19 cellular contexts compared by ENCODE assay signal in genomic region chr17:38538906-38539305, GRCh38.
DNase-seq lines count a peak whose midpoint lies in the region; ATAC-seq lines count a peak whose summit lies in the region.
"Had no signal": no experiment of that assay in that cellular context is flagged by ENCODE, and none has a peak within 500 bp of the region (broad histone marks: within the 10 kb centered on the region; RNA-seq: fewer than 3 reads in every experiment).

No MANE protein-coding gene starts in this region.

- no peak overlapping the region for H3K27ac Mint-ChIP-seq in effector memory CD8-positive, alpha-beta T cell
- H3K27ac Mint-ChIP-seq: activated CD4-positive, alpha-beta T cell treated with anti-CD3 and anti-CD28 coated beads, Interleukin-2, amount 10 ng/mL, durations not matched to agents 24 days and 14 days; CD8-positive, alpha-beta memory T cell; nephron; stimulated activated effector memory CD8-positive, alpha-beta T cell treated with anti-CD3 and anti-CD28 coated beads, Interleukin-12 subunit alpha, Interleukin-12 subunit beta, amount 100 ng/mL, for 72 hours had no signal

- H3K4me3 Mint-ChIP-seq in effector memory CD8-positive, alpha-beta T cell, result no peak overlapping the region
- H3K4me3 Mint-ChIP-seq: activated CD4-positive, alpha-beta T cell treated with anti-CD3 and anti-CD28 coated beads, Interleukin-2, amount 10 ng/mL, durations not matched to agents 24 days and 14 days; CD8-positive, alpha-beta memory T cell; nephron; stimulated activated effector memory CD8-positive, alpha-beta T cell treated with anti-CD3 and anti-CD28 coated beads, Interleukin-12 subunit alpha, Interleukin-12 subunit beta, amount 100 ng/mL, for 72 hours had no signal

- peaks cover 4% of the 10 kb centered on the region for H3K36me3 Mint-ChIP-seq in effector memory CD8-positive, alpha-beta T cell (ENCODE audit: insufficient read depth)
- H3K36me3 Mint-ChIP-seq: CD8-positive, alpha-beta memory T cell; stimulated activated effector memory CD8-positive, alpha-beta T cell treated with anti-CD3 and anti-CD28 coated beads, Interleukin-12 subunit alpha, Interleukin-12 subunit beta, amount 100 ng/mL, for 72 hours had no signal

- H3K27me3 Mint-ChIP-seq in effector memory CD8-positive, alpha-beta T cell, result peaks cover 54 to 88% of the 10 kb centered on the region in 2 donors

- H3K9me3 Mint-ChIP-seq in effector memory CD8-positive, alpha-beta T cell, result no peaks in the 10 kb centered on the region
- H3K9me3 Mint-ChIP-seq: activated CD4-positive, alpha-beta T cell treated with anti-CD3 and anti-CD28 coated beads, Interleukin-2, amount 10 ng/mL, durations not matched to agents 24 days and 14 days; CD8-positive, alpha-beta memory T cell; nephron; stimulated activated effector memory CD8-positive, alpha-beta T cell treated with anti-CD3 and anti-CD28 coated beads, Interleukin-12 subunit alpha, Interleukin-12 subunit beta, amount 100 ng/mL, for 72 hours had no signal

- H3K4me1 Mint-ChIP-seq in effector memory CD8-positive, alpha-beta T cell (ENCODE audit: low read depth in 2 of 2), result peaks cover 0 to 3% of the 10 kb centered on the region in 2 donors
- H3K4me1 Mint-ChIP-seq: activated CD4-positive, alpha-beta T cell treated with anti-CD3 and anti-CD28 coated beads, Interleukin-2, amount 10 ng/mL, durations not matched to agents 24 days and 14 days; CD8-positive, alpha-beta memory T cell; nephron; stimulated activated effector memory CD8-positive, alpha-beta T cell treated with anti-CD3 and anti-CD28 coated beads, Interleukin-12 subunit alpha, Interleukin-12 subunit beta, amount 100 ng/mL, for 72 hours had no signal

- peak; percentile 50 for ATAC-seq in left lobe of liver
- ATAC-seq in effector memory CD8-positive, alpha-beta T cell (replicated peaks), result no peak
- ATAC-seq: left cardiac atrium; stimulated activated effector memory CD8-positive, alpha-beta T cell treated with anti-CD3 and anti-CD28 coated beads, Interleukin-12 subunit alpha, Interleukin-12 subunit beta, amount 100 ng/mL, for 72 hours had no signal

- DNase-seq in COR-L47 (lab: John Stamatoyannopoulos, UW) (peak; percentile 82), NCI-H1436 treated with DMSO at 0.1 percent for 48 hours (lab: John Stamatoyannopoulos, UW) (peak; percentile 91), NCI-H69 (lab: John Stamatoyannopoulos, UW) (peak; percentile 98), left lobe of liver (ENCODE audit: low spot score) (no peak)
- DNase-seq in stimulated activated CD4-positive, alpha-beta T cell treated with anti-CD3 and anti-CD28 coated beads, Interleukin-12 subunit alpha, Interleukin-12 subunit beta, amount 100 ng/mL, for 4 hours, result no peak
- no peak for DNase-seq in effector CD8-positive, alpha-beta T cell (lab: John Stamatoyannopoulos, UW)
- DNase-seq in effector memory CD8-positive, alpha-beta T cell, result no peak
- DNase-seq: activated CD4-positive, alpha-beta T cell treated with anti-CD3 and anti-CD28 coated beads, Interleukin-2, amount 10 ng/mL, durations not matched to agents 24 days and 14 days; brain microvascular endothelial cell; CD8-positive, alpha-beta memory T cell; left cardiac atrium; NCI-H1694 treated with DMSO at 0.1 percent for 48 hours; NCI-H524 treated with DMSO at 0.1 percent for 48 hours; OCI-M1; SIG-M5; T-helper 1 cell; testis had no signal

Comparison
In these comparisons a context has a peak if more than half of its experiments do, and no peak if none do; other contexts are left out.
1. DNase-seq: peak in COR-L47 (single experiment), NCI-H1436 treated with DMSO at 0.1 percent for 48 hours (single experiment) and NCI-H69 (single experiment); none in left lobe of liver (single experiment), stimulated activated CD4-positive, alpha-beta T cell treated with anti-CD3 and anti-CD28 coated beads, Interleukin-12 subunit alpha, Interleukin-12 subunit beta, amount 100 ng/mL, for 4 hours (single experiment), effector CD8-positive, alpha-beta T cell (single experiment) and effector memory CD8-positive, alpha-beta T cell (0 of 3).